Comparison of ENCODE assay signal across 9 cellular contexts in genomic region chr9:93097496-93098205, GRCh38. TPM values are rescaled to one million over a fixed set of nuclear protein-coding genes. Genes with fewer than 3 reads are reported as not detected.
DNase-seq lines count a peak whose midpoint lies in the region; ATAC-seq and TF ChIP-seq lines count a peak whose summit lies in the region.
"Had no signal": no experiment of that assay in that cellular context is flagged by ENCODE, and none has a peak within 500 bp of the region (broad histone marks: within the 10 kb centered on the region; RNA-seq: fewer than 3 reads in every experiment).

No MANE protein-coding gene starts in this region.

- H3K27ac ChIP-seq in CD4-positive, alpha-beta memory T cell (ENCODE audit: low read depth, low read length) = peak overlapping the region; percentile 90
- peak overlapping the region; percentile 79 to 94 for H3K27ac ChIP-seq in ovary

- peak overlapping the region; percentile 65 to 80 for H3K4me3 ChIP-seq in CD4-positive, alpha-beta memory T cell (ENCODE audit: low read length in 2 of 2)
- peak overlapping the region; percentile 81 for H3K4me3 ChIP-seq in fibroblast of pulmonary artery (replicated peaks; ENCODE audit: low read depth, low read length)
- no peak overlapping the region for H3K4me3 ChIP-seq in ovary

- CTCF ChIA-PET in CD4-positive, alpha-beta memory T cell (lab: Charles Lee; ENCODE audit: partially characterized antibody) = interaction anchor here (0.9 to 4.0 kb wide), 4 partner anchors 11 to 118 kb away, joined by 3 to 26 read pairs (median 4); no protein-coding TSS in a partner anchor
- CTCF ChIA-PET in T-cell (lab: Charles Lee) = interaction anchor here in 1 of 2 donors (0.7 to 1.2 kb wide), 2 partner anchors 11 to 94 kb away, joined by 3 to 5 read pairs; no protein-coding TSS in a partner anchor

- H3K4me1 Mint-ChIP-seq in CD4-positive, alpha-beta memory T cell = peaks cover 41 to 82% (median 68%) of the 10 kb centered on the region in 4 donors
- peaks cover 66 to 70% (median 69%) of the 10 kb centered on the region in 3 donors for H3K4me1 Mint-ChIP-seq in T-cell

- DNase-seq in CD4-positive, alpha-beta memory T cell = no peak
- DNase-seq in T-cell (peak in 1 of 34 experiments; percentile 20), fibroblast of pulmonary artery (ENCODE audit: low read depth) (no peak), ovary (peak in 3 of 5 donors; percentile 25 to 50 (median 48)), kidney tubule cell (ENCODE audit: low spot score) (no peak)
- DNase-seq: H7 had no signal

- H3K4me1 ChIP-seq in CD4-positive, alpha-beta memory T cell (ENCODE audit: insufficient read depth, low read length) = peaks cover 71% of the 10 kb centered on the region
- H3K4me1 ChIP-seq in ovary (ENCODE audit: insufficient read depth) = peaks cover 23% of the 10 kb centered on the region

- intact Hi-C loops in CD4-positive, alpha-beta memory T cell (cut with micrococcal nuclease) = loop anchor here (2.0 to 10.0 kb wide), 5 partner anchors 37 to 1067 kb away; partner anchors contain the start of genes FAM120AOS and NINJ1
- intact Hi-C loops in ovary (cut with DNase I) = loop anchor here in 3 of 4 donors (5.0 to 10.0 kb wide), 5 partner anchors 35 to 357 kb away; partner anchors contain the start of genes FAM120A (in 1 of the 3), FAM120AOS (in 1 of the 3), NINJ1 (in 1 of the 3) and SUSD3 (in 1 of the 3)

- no peaks in the 10 kb centered on the region for H3K36me3 ChIP-seq in CD4-positive, alpha-beta memory T cell (ENCODE audit: insufficient read depth, low read length)
- no peaks in the 10 kb centered on the region for H3K36me3 ChIP-seq in ovary

- no peak for TF ChIP-seq CTCF in fibroblast of pulmonary artery (IDR thresholded peaks at IDR 0.05; ENCODE audit: low read length, missing control alignments)
- TF ChIP-seq CTCF in ovary (IDR thresholded peaks at IDR 0.05) = no peak

- POLR2A ChIA-PET in CD4-positive, alpha-beta memory T cell (lab: Charles Lee; ENCODE audit: partially characterized antibody) = interaction anchor here (1.0 to 6.6 kb wide), 16 partner anchors 10 to 143 kb away, joined by 3 to 96 read pairs (median 6); partner anchors contain the start of gene NINJ1
- POLR2A ChIA-PET in T-cell (lab: Charles Lee) = interaction anchor here in 1 of 2 donors (1.3 kb wide), 1 partner anchor 10 kb away, joined by 4 read pairs; no protein-coding TSS in a partner anchor

- peak overlapping the region; percentile 88 to 95 (median 90) for H3K4me3 Mint-ChIP-seq in CD4-positive, alpha-beta memory T cell
- peak overlapping the region; percentile 85 to 91 (median 90) for H3K4me3 Mint-ChIP-seq in T-cell

- no peaks in the 10 kb centered on the region for H3K27me3 Mint-ChIP-seq in CD4-positive, alpha-beta memory T cell
- H3K27me3 Mint-ChIP-seq in T-cell = no peaks in the 10 kb centered on the region

- H3K36me3 Mint-ChIP-seq in CD4-positive, alpha-beta memory T cell = peaks cover 3 to 11% of the 10 kb centered on the region in 2 donors
- peaks cover 5% of the 10 kb centered on the region for H3K36me3 Mint-ChIP-seq in T-cell

- H3K9me3 ChIP-seq in CD4-positive, alpha-beta memory T cell (ENCODE audit: control insufficient read depth in 1 of 2, low read length in 2 of 2) = no peaks in the 10 kb centered on the region
- H3K9me3 ChIP-seq in ovary = no peaks in the 10 kb centered on the region

- WGBS in ovary, 3 donors = 75 to 88% (median 80%) methylated on average over 11 of the region's 11 CpGs

- ATAC-seq in T-cell (replicated peaks in 1 of 4) (no peak), HG02852 (IDR thresholded peaks at IDR 0.05; ENCODE audit: unreplicated experiment) (no peak), HG03095 (IDR thresholded peaks at IDR 0.05; ENCODE audit: unreplicated experiment) (no peak), HG03135 (IDR thresholded peaks at IDR 0.05; ENCODE audit: unreplicated experiment) (no peak)

- no peaks in the 10 kb centered on the region for H3K9me3 Mint-ChIP-seq in CD4-positive, alpha-beta memory T cell
- no peaks in the 10 kb centered on the region for H3K9me3 Mint-ChIP-seq in T-cell

- TF ChIP-seq POLR2A in ovary (IDR thresholded peaks at IDR 0.05) = no peak

- no peak for TF ChIP-seq EP300 in ovary (IDR thresholded peaks at IDR 0.05)

- peak overlapping the region; percentile 92 to 98 (median 93) for H3K27ac Mint-ChIP-seq in CD4-positive, alpha-beta memory T cell
- peak overlapping the region; percentile 97 to 98 for H3K27ac Mint-ChIP-seq in T-cell

- no peaks in the 10 kb centered on the region for H3K27me3 ChIP-seq in CD4-positive, alpha-beta memory T cell (ENCODE audit: insufficient read depth, low read length)
- no peaks in the 10 kb centered on the region for H3K27me3 ChIP-seq in ovary

RNA-seq across cellular contexts. Expression of gene CARD19, which starts 1.6 kb away (rescaled TPM):
- 10 to 100 TPM; 57.8 to 64.2 TPM for total RNA-seq in CD4-positive, alpha-beta memory T cell
- polyA plus RNA-seq in CD4-positive, alpha-beta memory T cell = 10 to 100 TPM; 65.6 to 88.7 TPM
- total RNA-seq in T-cell (10 to 100 TPM; 39.7 to 98.5 (median 72.8) TPM), ovary (10 to 100 TPM; 34.0 to 50.0 (median 44.7) TPM)
- polyA plus RNA-seq in ovary = 10 to 100 TPM in 1 of 2 donors, 1 to 10 TPM in 1; 5.0 to 67.6 TPM

RNA-seq across cellular contexts. Expression of gene NINJ1, which starts 36.4 kb away (rescaled TPM):
- 10 to 100 TPM; 31.1 to 31.3 TPM for total RNA-seq in CD4-positive, alpha-beta memory T cell
- 10 to 100 TPM; 75.7 to 92.4 TPM for polyA plus RNA-seq in CD4-positive, alpha-beta memory T cell
- total RNA-seq in T-cell (100 to 1,000 TPM in 1 of 5 donors, 10 to 100 TPM in 4; 29.2 to 110 (median 32.0) TPM), ovary (10 to 100 TPM; 35.2 to 75.2 (median 40.6) TPM)
- 10 to 100 TPM in 1 of 2 donors, 1 to 10 TPM in 1; 7.5 to 46.1 TPM for polyA plus RNA-seq in ovary

RNA-seq across cellular contexts. Expression of gene SUSD3, which starts 39.1 kb away (rescaled TPM):
- 10 to 100 TPM; 58.3 to 63.7 TPM for total RNA-seq in CD4-positive, alpha-beta memory T cell
- 100 to 1,000 TPM; 149 to 199 TPM for polyA plus RNA-seq in CD4-positive, alpha-beta memory T cell
- total RNA-seq in T-cell (10 to 100 TPM; 39.6 to 79.2 (median 71.2) TPM), ovary (10 to 100 TPM; 30.5 to 66.1 (median 42.4) TPM)
- 10 to 100 TPM in 1 of 2 donors, 1 to 10 TPM in 1; 9.6 to 42.5 TPM for polyA plus RNA-seq in ovary

Comparison
In these comparisons a context has a peak if more than half of its experiments do, and no peak if none do; other contexts are left out.
1. DNase-seq: peak in ovary (3 of 5); none in CD4-positive, alpha-beta memory T cell (0 of 5), fibroblast of pulmonary artery (single experiment) and kidney tubule cell (single experiment).